3 cellular contexts compared by ENCODE assay signal in the genomic region with DNA sequence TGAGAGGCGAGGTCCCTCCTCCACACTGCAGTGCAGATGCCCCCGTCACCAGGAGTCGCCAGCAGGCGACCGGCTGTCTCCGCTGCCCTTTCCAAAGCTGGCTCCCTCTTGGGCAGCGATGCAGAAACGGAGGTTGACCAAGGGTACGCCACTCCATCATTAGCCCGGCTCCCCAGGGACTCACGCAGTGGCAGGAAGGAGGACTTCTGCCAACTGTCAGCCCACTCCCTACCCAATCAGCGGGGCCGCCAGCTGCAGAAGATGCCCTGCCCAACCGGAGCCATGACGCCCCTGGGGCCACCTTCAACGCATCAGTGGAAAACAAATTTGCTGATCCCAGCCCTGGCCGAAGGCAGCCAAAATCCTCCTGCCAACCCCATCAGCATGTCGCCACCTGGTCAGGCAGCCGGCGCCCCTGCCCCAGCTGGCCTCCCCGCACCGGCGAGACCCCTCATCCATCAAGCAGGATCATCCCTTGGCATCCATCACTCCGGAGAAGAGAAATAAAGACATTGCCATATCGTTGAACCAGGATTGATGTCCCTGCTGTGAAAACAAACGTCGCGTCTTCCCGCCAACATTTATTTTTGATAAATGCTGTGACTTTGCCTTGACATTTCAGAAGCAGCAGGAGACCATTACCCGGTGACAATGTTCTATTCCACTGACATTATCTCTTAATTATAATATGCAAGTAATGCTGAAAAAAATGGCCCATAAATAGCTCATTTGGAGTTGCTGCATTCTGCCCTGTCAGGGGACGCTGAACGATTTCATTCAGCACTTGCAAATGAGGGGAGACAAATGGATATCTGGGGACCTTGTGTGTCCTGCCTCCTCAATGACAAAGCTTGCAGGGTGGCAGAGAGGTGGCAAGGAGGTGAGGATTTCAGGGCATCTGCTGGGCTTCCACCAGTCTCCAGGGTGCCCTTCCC.
TF ChIP-seq lines count a peak whose summit lies in the region.

No MANE protein-coding gene starts in this region.

TF ChIP-seq in Ishikawa, 13 proteins besides CTCF, POLR2A, EP300 and RAD21 (continued from another document):
- TF ChIP-seq MAX (IDR thresholded peaks at IDR 0.05) (no peak), NFIC (IDR thresholded peaks at IDR 0.05) (peak; percentile 82), USF1 (IDR thresholded peaks at IDR 0.05) (no peak), TAF1 (IDR thresholded peaks at IDR 0.05; ENCODE audit: low read depth) (no peak), YY1 (IDR thresholded peaks at IDR 0.05; ENCODE audit: low read depth) (peak; percentile 37; the same call in 1 of the 2 replicates), TCF12 (IDR thresholded peaks at IDR 0.05; ENCODE audit: low read depth) (peak; percentile 82), TEAD4 (IDR thresholded peaks at IDR 0.05) (0 out of 2 replicates have a peak, but pooled peaks have one; percentile 20)
TF ChIP-seq in Ishikawa: peak in this region for 5.

TF ChIP-seq in SK-N-SH, 30 proteins besides CTCF, POLR2A, EP300 and RAD21 (continued from another document):
- TF ChIP-seq IRF3 (IDR thresholded peaks at IDR 0.05; ENCODE audit: low read depth, low read length) = no peak
- TF ChIP-seq NFIC (IDR thresholded peaks at IDR 0.05; ENCODE audit: borderline replicate concordance) = no peak
- TF ChIP-seq FOSL2 (IDR thresholded peaks at IDR 0.05; ENCODE audit: borderline replicate concordance, low read depth) = no peak
- no peak for TF ChIP-seq ELF1 (IDR thresholded peaks at IDR 0.05)
- TF ChIP-seq EZH2phosphoT487 (IDR thresholded peaks at IDR 0.05; ENCODE audit: borderline replicate concordance, low read depth) = no peak
- no peak for TF ChIP-seq TAF1 (IDR thresholded peaks at IDR 0.05; ENCODE audit: borderline replicate concordance, low read depth, low read length)
- TF ChIP-seq POLR2AphosphoS5 (IDR thresholded peaks at IDR 0.05; ENCODE audit: low read depth, low read length) = no peak
- TF ChIP-seq, protein P1, sequence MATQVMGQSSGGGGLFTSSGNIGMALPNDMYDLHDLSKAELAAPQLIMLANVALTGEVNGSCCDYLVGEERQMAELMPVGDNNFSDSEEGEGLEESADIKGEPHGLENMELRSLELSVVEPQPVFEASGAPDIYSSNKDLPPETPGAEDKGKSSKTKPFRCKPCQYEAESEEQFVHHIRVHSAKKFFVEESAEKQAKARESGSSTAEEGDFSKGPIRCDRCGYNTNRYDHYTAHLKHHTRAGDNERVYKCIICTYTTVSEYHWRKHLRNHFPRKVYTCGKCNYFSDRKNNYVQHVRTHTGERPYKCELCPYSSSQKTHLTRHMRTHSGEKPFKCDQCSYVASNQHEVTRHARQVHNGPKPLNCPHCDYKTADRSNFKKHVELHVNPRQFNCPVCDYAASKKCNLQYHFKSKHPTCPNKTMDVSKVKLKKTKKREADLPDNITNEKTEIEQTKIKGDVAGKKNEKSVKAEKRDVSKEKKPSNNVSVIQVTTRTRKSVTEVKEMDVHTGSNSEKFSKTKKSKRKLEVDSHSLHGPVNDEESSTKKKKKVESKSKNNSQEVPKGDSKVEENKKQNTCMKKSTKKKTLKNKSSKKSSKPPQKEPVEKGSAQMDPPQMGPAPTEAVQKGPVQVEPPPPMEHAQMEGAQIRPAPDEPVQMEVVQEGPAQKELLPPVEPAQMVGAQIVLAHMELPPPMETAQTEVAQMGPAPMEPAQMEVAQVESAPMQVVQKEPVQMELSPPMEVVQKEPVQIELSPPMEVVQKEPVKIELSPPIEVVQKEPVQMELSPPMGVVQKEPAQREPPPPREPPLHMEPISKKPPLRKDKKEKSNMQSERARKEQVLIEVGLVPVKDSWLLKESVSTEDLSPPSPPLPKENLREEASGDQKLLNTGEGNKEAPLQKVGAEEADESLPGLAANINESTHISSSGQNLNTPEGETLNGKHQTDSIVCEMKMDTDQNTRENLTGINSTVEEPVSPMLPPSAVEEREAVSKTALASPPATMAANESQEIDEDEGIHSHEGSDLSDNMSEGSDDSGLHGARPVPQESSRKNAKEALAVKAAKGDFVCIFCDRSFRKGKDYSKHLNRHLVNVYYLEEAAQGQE (IDR thresholded peaks at IDR 0.05; ENCODE audit: low read depth, low read length) = no peak
- TF ChIP-seq USF1 (IDR thresholded peaks at IDR 0.05; ENCODE audit: borderline replicate concordance, low read depth) = no peak
- no peak for TF ChIP-seq ZBTB33 (IDR thresholded peaks at IDR 0.05; ENCODE audit: borderline replicate concordance, low read depth)
- no peak; the same call in 1 of the 2 replicates for TF ChIP-seq MXI1 (IDR thresholded peaks at IDR 0.05; ENCODE audit: low read depth, low read length)
- TF ChIP-seq MEF2A (IDR thresholded peaks at IDR 0.05; ENCODE audit: borderline replicate concordance, low read depth) = no peak
- no peak for TF ChIP-seq RXRA (IDR thresholded peaks at IDR 0.05; ENCODE audit: borderline replicate concordance, low read depth)
- TF ChIP-seq RFX5 (IDR thresholded peaks at IDR 0.05; ENCODE audit: low read length) = no peak
- TF ChIP-seq SIN3A (IDR thresholded peaks at IDR 0.05; ENCODE audit: borderline replicate concordance, low read depth, low read length) = no peak
- TF ChIP-seq, protein P2, sequence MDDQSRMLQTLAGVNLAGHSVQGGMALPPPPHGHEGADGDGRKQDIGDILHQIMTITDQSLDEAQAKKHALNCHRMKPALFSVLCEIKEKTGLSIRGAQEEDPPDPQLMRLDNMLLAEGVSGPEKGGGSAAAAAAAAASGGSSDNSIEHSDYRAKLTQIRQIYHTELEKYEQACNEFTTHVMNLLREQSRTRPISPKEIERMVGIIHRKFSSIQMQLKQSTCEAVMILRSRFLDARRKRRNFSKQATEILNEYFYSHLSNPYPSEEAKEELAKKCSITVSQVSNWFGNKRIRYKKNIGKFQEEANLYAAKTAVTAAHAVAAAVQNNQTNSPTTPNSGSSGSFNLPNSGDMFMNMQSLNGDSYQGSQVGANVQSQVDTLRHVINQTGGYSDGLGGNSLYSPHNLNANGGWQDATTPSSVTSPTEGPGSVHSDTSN (IDR thresholded peaks at IDR 0.05) = no peak

TF ChIP-seq in neural cell, 6 proteins besides CTCF, POLR2A, EP300 and RAD21 (continued from another document):
- TF ChIP-seq, protein P1 (IDR thresholded peaks at IDR 0.05; ENCODE audit: borderline replicate concordance) = peak; percentile 31
- TF ChIP-seq SMC3 (conservative IDR thresholded peaks at IDR 0.05; ENCODE audit: poor library complexity) = no peak
